Comparison of ENCODE assay signal across 9 cellular contexts in genomic region chr17:80980397-80981061, GRCh38. TPM values are rescaled to one million over a fixed set of nuclear protein-coding genes. Genes with fewer than 3 reads are reported as not detected.
DNase-seq lines count a peak whose midpoint lies in the region; ATAC-seq and TF ChIP-seq lines count a peak whose summit lies in the region.
"Had no signal": no experiment of that assay in that cellular context is flagged by ENCODE, and none has a peak within 500 bp of the region (broad histone marks: within the 10 kb centered on the region; RNA-seq: fewer than 3 reads in every experiment).

No MANE protein-coding gene starts in this region.

- no peaks in the 10 kb centered on the region for H3K36me3 ChIP-seq in lower lobe of right lung

- ATAC-seq in T-helper 17 cell: no peak
- ATAC-seq in esophagus mucosa: peak; percentile 23
- no peak for ATAC-seq in lower lobe of right lung

- no peaks in the 10 kb centered on the region for H3K9me3 ChIP-seq in T-helper 17 cell (ENCODE audit: control insufficient read depth, low read length, poor library complexity, severe bottlenecking)
- no peaks in the 10 kb centered on the region for H3K9me3 ChIP-seq in lower lobe of right lung

- H3K27ac Mint-ChIP-seq in T-helper 17 cell: no peak overlapping the region

- peaks cover 20% of the 10 kb centered on the region for H3K27me3 ChIP-seq in lower lobe of right lung (ENCODE audit: low read depth)

- H3K27me3 Mint-ChIP-seq in T-helper 17 cell: peaks cover 19% of the 10 kb centered on the region

- H3K27ac ChIP-seq in lower lobe of right lung: no peak overlapping the region

- TF ChIP-seq CTCF in lower lobe of right lung (IDR thresholded peaks at IDR 0.05): no peak

- H3K4me1 ChIP-seq in lower lobe of right lung: peaks cover 9% of the 10 kb centered on the region

- intact Hi-C loops in lower lobe of right lung (cut with DNase I): no loop called here

- DNase-seq in activated CD4-positive, alpha-beta T cell treated with anti-CD3 and anti-CD28 coated beads for 4 hours: peak; percentile 56 to 65
- no peak for DNase-seq in activated CD4-positive, alpha-beta T cell treated with anti-CD3 and anti-CD28 coated beads for 1 hour
- DNase-seq in T-helper 17 cell: no peak
- peak; percentile 28 for DNase-seq in stimulated activated CD8-positive, alpha-beta memory T cell treated with anti-CD3 and anti-CD28 coated beads, Interleukin-12 subunit alpha, Interleukin-12 subunit beta, amount 100 ng/mL, for 4 hours (ENCODE audit: low read depth)
- DNase-seq in central memory CD4-positive, alpha-beta T cell: no peak
- no peak for DNase-seq in lower lobe of right lung
- DNase-seq in NK-92 (lab: John Stamatoyannopoulos, UW; ENCODE audit: unreplicated experiment): no peak
- DNase-seq: NCI-H2029 treated with DMSO at 0.1 percent for 48 hours had no signal

- no peak overlapping the region for H3K4me3 ChIP-seq in lower lobe of right lung

- H3K4me3 Mint-ChIP-seq in T-helper 17 cell: peak overlapping the region; percentile 72

- H3K4me1 Mint-ChIP-seq in T-helper 17 cell: peaks cover 9% of the 10 kb centered on the region

- H3K36me3 Mint-ChIP-seq in T-helper 17 cell (ENCODE audit: low read depth): peaks cover 7% of the 10 kb centered on the region

RNA-seq across cellular contexts. Expression of gene CHMP6, which starts 11.1 kb away (rescaled TPM):
- total RNA-seq in T-helper 17 cell (10 to 100 TPM; 21.0 to 25.6 TPM), esophagus mucosa (22.2 TPM), lower lobe of right lung (28.8 TPM)

RNA-seq across cellular contexts. Expression of gene BAIAP2, which starts 54.4 kb away (rescaled TPM):
- total RNA-seq in T-helper 17 cell: 10 to 100 TPM; 11.0 to 13.9 TPM
- 111 TPM for total RNA-seq in esophagus mucosa
- 119 TPM for total RNA-seq in lower lobe of right lung

Comparison
In these comparisons a context has a peak if more than half of its experiments do, and no peak if none do; other contexts are left out.
1. DNase-seq: peak in activated CD4-positive, alpha-beta T cell treated with anti-CD3 and anti-CD28 coated beads for 4 hours (2 of 2) and stimulated activated CD8-positive, alpha-beta memory T cell treated with anti-CD3 and anti-CD28 coated beads, Interleukin-12 subunit alpha, Interleukin-12 subunit beta, amount 100 ng/mL, for 4 hours (single experiment); none in activated CD4-positive, alpha-beta T cell treated with anti-CD3 and anti-CD28 coated beads for 1 hour (single experiment), T-helper 17 cell (0 of 3), central memory CD4-positive, alpha-beta T cell (single experiment), lower lobe of right lung (single experiment) and NK-92 (single experiment).